ENCODE assay signal across 9 cellular contexts in genomic region chr12:8846305-8846704, GRCh38. TPM values are rescaled to one million over a fixed set of nuclear protein-coding genes. Genes with fewer than 3 reads are reported as not detected.
"Had no signal": no experiment of that assay in that cellular context is flagged by ENCODE, and none has a peak within 500 bp of the region (broad histone marks: within the 10 kb centered on the region; RNA-seq: fewer than 3 reads in every experiment).

No MANE protein-coding gene starts in this region.

- FAIRE-seq: G401.6, GM12878, GM12891, GM12892, GM18507, GM19239 had no signal

- DNase-seq: GDM1, GF-D8 had no signal

- ATAC-seq: GM12878 had no signal

- H3K4me3 ChIP-seq: GM12878 had no signal

RNA-seq across cellular contexts. Expression of gene A2ML1, which starts 23.9 kb away (rescaled TPM):
- total RNA-seq: G401, GM12878 had no signal
- polyA plus RNA-seq: GM12878 had no signal
